ENCODE assay signal across 1 cellular context in the genomic region with DNA sequence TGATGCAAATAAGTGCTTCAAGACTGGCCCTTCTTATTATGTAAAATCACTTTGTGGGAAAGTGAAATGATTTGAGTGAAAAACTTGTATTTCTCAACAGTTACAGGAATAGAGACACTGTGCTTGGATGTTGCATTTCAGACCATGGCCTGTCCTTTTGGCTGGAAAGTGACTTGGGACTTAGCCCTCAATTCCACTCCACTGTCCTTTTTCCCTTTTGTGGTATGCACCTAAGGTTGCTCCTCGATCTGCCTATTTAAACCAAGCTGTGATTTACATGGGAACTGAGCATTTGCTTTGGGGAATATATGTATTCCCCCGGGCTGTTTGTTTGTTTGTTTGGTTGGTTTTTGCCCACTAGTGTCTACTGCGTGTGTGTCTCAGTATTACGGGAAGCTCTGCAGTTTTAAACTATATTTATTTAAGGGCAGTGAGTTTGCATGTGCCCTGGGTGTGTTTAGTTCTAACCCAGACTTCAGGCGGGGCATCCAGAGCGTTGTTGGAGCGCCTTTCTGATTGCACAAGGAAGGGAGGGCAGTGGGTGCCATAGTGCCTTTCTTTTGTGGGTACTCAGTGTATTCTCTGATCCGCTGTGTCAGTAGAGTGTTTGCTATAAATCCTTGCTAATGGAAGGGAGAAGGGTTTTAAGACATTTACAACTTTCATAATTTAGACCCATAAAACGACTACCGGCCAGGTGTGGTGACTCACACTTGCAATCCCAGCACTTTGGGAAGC.
TF ChIP-seq lines count a peak whose summit lies in the region.

No MANE protein-coding gene starts in this region.

TF ChIP-seq in HEK293, 187 proteins besides CTCF, POLR2A, EP300 and RAD21 (continued from another document and continues in another):
- no peak for TF ChIP-seq ZNF558 (tag by site-specific recombination; IDR thresholded peaks at IDR 0.05)
- TF ChIP-seq ZNF843 (tag by site-specific recombination; IDR thresholded peaks at IDR 0.05) = no peak
- no peak for TF ChIP-seq ZNF529 (tag by site-specific recombination; IDR thresholded peaks at IDR 0.05; ENCODE audit: insufficient replicate concordance)
- no peak for TF ChIP-seq ZNF311 (tag by site-specific recombination; IDR thresholded peaks at IDR 0.05; ENCODE audit: borderline replicate concordance)
- TF ChIP-seq OSR2 (tag by site-specific recombination; IDR thresholded peaks at IDR 0.05) = peak; percentile 59; the same call in 1 of the 2 replicates
- no peak for TF ChIP-seq SETDB1 (IDR thresholded peaks at IDR 0.05; ENCODE audit: insufficient read length, low read length)
- no peak for TF ChIP-seq ZNF585B (tag by site-specific recombination; IDR thresholded peaks at IDR 0.05)
- TF ChIP-seq ZNF214 (tag by site-specific recombination; IDR thresholded peaks at IDR 0.05; ENCODE audit: borderline replicate concordance) = no peak
- TF ChIP-seq ZBTB21 (tag by site-specific recombination; IDR thresholded peaks at IDR 0.05) = no peak
- TF ChIP-seq, protein P1, sequence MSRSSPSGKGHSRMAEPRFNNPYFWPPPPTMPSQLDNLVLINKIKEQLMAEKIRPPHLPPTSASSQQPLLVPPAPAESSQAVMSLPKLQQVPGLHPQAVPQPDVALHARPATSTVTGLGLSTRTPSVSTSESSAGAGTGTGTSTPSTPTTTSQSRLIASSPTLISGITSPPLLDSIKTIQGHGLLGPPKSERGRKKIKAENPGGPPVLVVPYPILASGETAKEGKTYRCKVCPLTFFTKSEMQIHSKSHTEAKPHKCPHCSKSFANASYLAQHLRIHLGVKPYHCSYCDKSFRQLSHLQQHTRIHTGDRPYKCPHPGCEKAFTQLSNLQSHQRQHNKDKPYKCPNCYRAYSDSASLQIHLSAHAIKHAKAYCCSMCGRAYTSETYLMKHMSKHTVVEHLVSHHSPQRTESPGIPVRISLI (tag by site-specific recombination; IDR thresholded peaks at IDR 0.05) = no peak
- 0 out of 2 replicates have a peak, but pooled peaks have one; percentile 22 for TF ChIP-seq ZNF423 (tag by site-specific recombination; IDR thresholded peaks at IDR 0.05)
- no peak for TF ChIP-seq ZNF335 (tag by site-specific recombination; conservative IDR thresholded peaks at IDR 0.05)
- no peak for TF ChIP-seq ZNF350 (tag by site-specific recombination; IDR thresholded peaks at IDR 0.05)
- TF ChIP-seq, protein P2, sequence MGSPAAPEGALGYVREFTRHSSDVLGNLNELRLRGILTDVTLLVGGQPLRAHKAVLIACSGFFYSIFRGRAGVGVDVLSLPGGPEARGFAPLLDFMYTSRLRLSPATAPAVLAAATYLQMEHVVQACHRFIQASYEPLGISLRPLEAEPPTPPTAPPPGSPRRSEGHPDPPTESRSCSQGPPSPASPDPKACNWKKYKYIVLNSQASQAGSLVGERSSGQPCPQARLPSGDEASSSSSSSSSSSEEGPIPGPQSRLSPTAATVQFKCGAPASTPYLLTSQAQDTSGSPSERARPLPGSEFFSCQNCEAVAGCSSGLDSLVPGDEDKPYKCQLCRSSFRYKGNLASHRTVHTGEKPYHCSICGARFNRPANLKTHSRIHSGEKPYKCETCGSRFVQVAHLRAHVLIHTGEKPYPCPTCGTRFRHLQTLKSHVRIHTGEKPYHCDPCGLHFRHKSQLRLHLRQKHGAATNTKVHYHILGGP (tag by site-specific recombination; IDR thresholded peaks at IDR 0.05) = no peak
- TF ChIP-seq, protein P3, sequence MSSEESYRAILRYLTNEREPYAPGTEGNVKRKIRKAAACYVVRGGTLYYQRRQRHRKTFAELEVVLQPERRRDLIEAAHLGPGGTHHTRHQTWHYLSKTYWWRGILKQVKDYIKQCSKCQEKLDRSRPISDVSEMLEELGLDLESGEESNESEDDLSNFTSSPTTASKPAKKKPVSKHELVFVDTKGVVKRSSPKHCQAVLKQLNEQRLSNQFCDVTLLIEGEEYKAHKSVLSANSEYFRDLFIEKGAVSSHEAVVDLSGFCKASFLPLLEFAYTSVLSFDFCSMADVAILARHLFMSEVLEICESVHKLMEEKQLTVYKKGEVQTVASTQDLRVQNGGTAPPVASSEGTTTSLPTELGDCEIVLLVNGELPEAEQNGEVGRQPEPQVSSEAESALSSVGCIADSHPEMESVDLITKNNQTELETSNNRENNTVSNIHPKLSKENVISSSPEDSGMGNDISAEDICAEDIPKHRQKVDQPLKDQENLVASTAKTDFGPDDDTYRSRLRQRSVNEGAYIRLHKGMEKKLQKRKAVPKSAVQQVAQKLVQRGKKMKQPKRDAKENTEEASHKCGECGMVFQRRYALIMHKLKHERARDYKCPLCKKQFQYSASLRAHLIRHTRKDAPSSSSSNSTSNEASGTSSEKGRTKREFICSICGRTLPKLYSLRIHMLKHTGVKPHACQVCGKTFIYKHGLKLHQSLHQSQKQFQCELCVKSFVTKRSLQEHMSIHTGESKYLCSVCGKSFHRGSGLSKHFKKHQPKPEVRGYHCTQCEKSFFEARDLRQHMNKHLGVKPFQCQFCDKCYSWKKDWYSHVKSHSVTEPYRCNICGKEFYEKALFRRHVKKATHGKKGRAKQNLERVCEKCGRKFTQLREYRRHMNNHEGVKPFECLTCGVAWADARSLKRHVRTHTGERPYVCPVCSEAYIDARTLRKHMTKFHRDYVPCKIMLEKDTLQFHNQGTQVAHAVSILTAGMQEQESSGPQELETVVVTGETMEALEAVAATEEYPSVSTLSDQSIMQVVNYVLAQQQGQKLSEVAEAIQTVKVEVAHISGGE (tag by site-specific recombination; conservative IDR thresholded peaks at IDR 0.05; ENCODE audit: low read depth) = no peak
- no peak for TF ChIP-seq ZFP37 (tag by site-specific recombination; IDR thresholded peaks at IDR 0.05)
- TF ChIP-seq ZNF701 (tag by site-specific recombination; IDR thresholded peaks at IDR 0.05) = no peak
- no peak for TF ChIP-seq ZNF121 (tag by site-specific recombination; IDR thresholded peaks at IDR 0.05)
- TF ChIP-seq EGR2 (tag by site-specific recombination; IDR thresholded peaks at IDR 0.05; ENCODE audit: low read depth) = no peak
- no peak for TF ChIP-seq ZNF777 (tag by site-specific recombination; IDR thresholded peaks at IDR 0.05; ENCODE audit: borderline replicate concordance)
- TF ChIP-seq ZNF239 (tag by site-specific recombination; IDR thresholded peaks at IDR 0.05) = no peak
- TF ChIP-seq, protein P4, sequence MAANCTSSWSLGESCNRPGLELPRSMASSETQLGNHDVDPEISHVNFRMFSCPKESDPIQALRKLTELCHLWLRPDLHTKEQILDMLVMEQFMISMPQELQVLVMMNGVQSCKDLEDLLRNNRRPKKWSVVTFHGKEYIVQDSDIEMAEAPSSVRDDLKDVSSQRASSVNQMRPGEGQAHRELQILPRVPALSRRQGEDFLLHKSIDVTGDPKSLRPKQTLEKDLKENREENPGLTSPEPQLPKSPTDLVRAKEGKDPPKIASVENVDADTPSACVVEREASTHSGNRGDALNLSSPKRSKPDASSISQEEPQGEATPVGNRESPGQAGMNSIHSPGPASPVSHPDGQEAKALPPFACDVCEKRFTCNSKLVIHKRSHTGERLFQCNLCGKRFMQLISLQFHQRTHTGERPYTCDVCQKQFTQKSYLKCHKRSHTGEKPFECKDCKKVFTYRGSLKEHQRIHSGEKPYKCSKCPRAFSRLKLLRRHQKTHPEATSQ (tag by site-specific recombination; IDR thresholded peaks at IDR 0.05) = no peak
- TF ChIP-seq ZBTB20 (tag by site-specific recombination; IDR thresholded peaks at IDR 0.05) = no peak
- TF ChIP-seq ZNF223 (tag by site-specific recombination; IDR thresholded peaks at IDR 0.05) = no peak
- no peak for TF ChIP-seq ZNF626 (tag by site-specific recombination; IDR thresholded peaks at IDR 0.05)
- TF ChIP-seq ZNF18 (tag by site-specific recombination; IDR thresholded peaks at IDR 0.05) = 0 out of 2 replicates have a peak, but pooled peaks have one; percentile 40
- TF ChIP-seq ATF2 (tag by site-specific recombination; IDR thresholded peaks at IDR 0.05; ENCODE audit: low read depth) = no peak
- TF ChIP-seq SCRT2 (tag by site-specific recombination; IDR thresholded peaks at IDR 0.05) = no peak
- TF ChIP-seq, protein P5, sequence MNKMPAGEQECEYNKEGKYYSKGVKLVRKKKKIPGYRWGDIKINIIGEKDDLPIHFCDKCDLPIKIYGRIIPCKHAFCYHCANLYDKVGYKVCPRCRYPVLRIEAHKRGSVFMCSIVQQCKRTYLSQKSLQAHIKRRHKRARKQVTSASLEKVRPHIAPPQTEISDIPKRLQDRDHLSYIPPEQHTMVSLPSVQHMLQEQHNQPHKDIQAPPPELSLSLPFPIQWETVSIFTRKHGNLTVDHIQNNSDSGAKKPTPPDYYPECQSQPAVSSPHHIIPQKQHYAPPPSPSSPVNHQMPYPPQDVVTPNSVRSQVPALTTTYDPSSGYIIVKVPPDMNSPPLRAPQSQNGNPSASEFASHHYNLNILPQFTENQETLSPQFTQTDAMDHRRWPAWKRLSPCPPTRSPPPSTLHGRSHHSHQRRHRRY (tag by site-specific recombination; IDR thresholded peaks at IDR 0.05) = no peak
- TF ChIP-seq MZF1 (tag by site-specific recombination; IDR thresholded peaks at IDR 0.05; ENCODE audit: borderline replicate concordance) = no peak
- peak; percentile 52; the same call in 1 of the 2 replicates for TF ChIP-seq BCL11A (tag by site-specific recombination; IDR thresholded peaks at IDR 0.05; ENCODE audit: low read depth)
- no peak for TF ChIP-seq HOXC10 (CRISPR knock-in tag; IDR thresholded peaks at IDR 0.05)
- no peak for TF ChIP-seq ZNF791 (tag by site-specific recombination; IDR thresholded peaks at IDR 0.05)
- TF ChIP-seq OVOL3 (tag by site-specific recombination; IDR thresholded peaks at IDR 0.05) = no peak
- TF ChIP-seq ZNF302 (tag by site-specific recombination; IDR thresholded peaks at IDR 0.05; ENCODE audit: low read depth) = no peak
- no peak for TF ChIP-seq ZNF266 (tag by site-specific recombination; IDR thresholded peaks at IDR 0.05; ENCODE audit: low read depth)
- TF ChIP-seq ZBTB26 (tag by site-specific recombination; optimal IDR thresholded peaks at IDR 0.05) = no peak
- TF ChIP-seq, protein P6, sequence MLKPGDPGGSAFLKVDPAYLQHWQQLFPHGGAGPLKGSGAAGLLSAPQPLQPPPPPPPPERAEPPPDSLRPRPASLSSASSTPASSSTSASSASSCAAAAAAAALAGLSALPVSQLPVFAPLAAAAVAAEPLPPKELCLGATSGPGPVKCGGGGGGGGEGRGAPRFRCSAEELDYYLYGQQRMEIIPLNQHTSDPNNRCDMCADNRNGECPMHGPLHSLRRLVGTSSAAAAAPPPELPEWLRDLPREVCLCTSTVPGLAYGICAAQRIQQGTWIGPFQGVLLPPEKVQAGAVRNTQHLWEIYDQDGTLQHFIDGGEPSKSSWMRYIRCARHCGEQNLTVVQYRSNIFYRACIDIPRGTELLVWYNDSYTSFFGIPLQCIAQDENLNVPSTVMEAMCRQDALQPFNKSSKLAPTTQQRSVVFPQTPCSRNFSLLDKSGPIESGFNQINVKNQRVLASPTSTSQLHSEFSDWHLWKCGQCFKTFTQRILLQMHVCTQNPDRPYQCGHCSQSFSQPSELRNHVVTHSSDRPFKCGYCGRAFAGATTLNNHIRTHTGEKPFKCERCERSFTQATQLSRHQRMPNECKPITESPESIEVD (tag by site-specific recombination; IDR thresholded peaks at IDR 0.05) = peak; percentile 54; the same call in 1 of the 2 replicates
- no peak for TF ChIP-seq ZBTB17 (tag by site-specific recombination; IDR thresholded peaks at IDR 0.05)
- TF ChIP-seq ELK4 (IDR thresholded peaks at IDR 0.05; ENCODE audit: borderline replicate concordance, low read depth, low read length) = no peak
